ENCODE assay signal across 28 cellular contexts in the genomic region with DNA sequence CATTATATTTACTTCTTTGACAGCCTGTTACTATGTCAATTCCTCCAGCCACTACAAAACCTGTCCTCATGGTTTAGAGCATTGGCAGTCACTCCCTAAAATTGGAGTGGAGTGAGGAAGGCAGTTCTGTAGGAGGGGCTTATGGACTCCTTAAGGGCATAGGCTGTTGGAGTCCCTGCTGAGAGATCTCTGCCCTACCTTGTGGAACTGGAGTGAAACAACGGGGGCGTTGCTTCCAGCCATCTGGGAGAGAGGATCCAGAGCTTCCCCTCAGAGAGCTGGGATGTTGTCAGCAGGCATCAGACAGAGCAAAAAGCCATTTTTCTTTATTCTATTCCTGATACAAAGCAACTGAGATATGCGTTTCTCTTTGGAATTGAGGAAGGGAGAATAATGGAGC.
DNase-seq lines count a peak whose midpoint lies in the region; ATAC-seq and TF ChIP-seq lines count a peak whose summit lies in the region.
"Had no signal": no experiment of that assay in that cellular context is flagged by ENCODE, and none has a peak within 500 bp of the region (broad histone marks: within the 10 kb centered on the region; RNA-seq: fewer than 3 reads in every experiment).

No MANE protein-coding gene starts in this region.

- H3K4me1 ChIP-seq in SK-N-SH (ENCODE audit: control insufficient read depth in 1 of 2, insufficient read depth in 2 of 2, low read depth in 1 of 2, low read length in 1 of 2) (peaks cover 5% of the 10 kb centered on the region in 2 experiments; a peak in 3 of 4 replicates), OCI-LY1 (ENCODE audit: insufficient read depth, low read length, severe bottlenecking) (peaks cover 43% of the 10 kb centered on the region), endodermal cell (ENCODE audit: control insufficient read depth, insufficient read depth, low read length) (no peaks in the 10 kb centered on the region)
- H3K4me1 ChIP-seq: adrenal gland, suprapubic skin, upper lobe of right lung had no signal

- no peak for TF ChIP-seq CTCF in SK-N-SH (IDR thresholded peaks at IDR 0.05)
- TF ChIP-seq CTCF in OCI-LY1 (IDR thresholded peaks at IDR 0.05; ENCODE audit: low read length) = no peak
- no peak for TF ChIP-seq CTCF in endodermal cell (conservative IDR thresholded peaks at IDR 0.05)
- no peak for TF ChIP-seq CTCF in osteocyte (IDR thresholded peaks at IDR 0.05)

- whole genome bisulfite sequencing in SK-N-SH (ENCODE audit: low lambda C conversion rate) = 65% methylated on average over 3 of the region's 3 CpGs
- WGBS in endodermal cell (ENCODE audit: insufficient coverage in 1 of 2, insufficient read length in 1 of 2), 2 experiments = 70 to 72% methylated on average over 3 of the region's 3 CpGs

- H3K79me2 ChIP-seq in SK-N-SH (ENCODE audit: insufficient read depth) = peaks cover 16% of the 10 kb centered on the region
- no peaks in the 10 kb centered on the region for H3K79me2 ChIP-seq in OCI-LY1 (ENCODE audit: insufficient read depth, low read length)

- no peak overlapping the region for H2AFZ ChIP-seq in SK-N-SH (ENCODE audit: low read depth)
- peak overlapping the region; percentile 16; the same call in 1 of the 2 replicates for H2AFZ ChIP-seq in OCI-LY1 (ENCODE audit: low read length)
- H2AFZ ChIP-seq: PC-9 had no signal

- H3K27me3 Mint-ChIP-seq in endodermal cell (ENCODE audit: insufficient read depth) = no peaks in the 10 kb centered on the region
- H3K27me3 Mint-ChIP-seq in osteocyte (ENCODE audit: unreplicated experiment) = no peaks in the 10 kb centered on the region
- H3K27me3 Mint-ChIP-seq: activated CD8-positive, alpha-beta memory T cell treated with anti-CD3 and anti-CD28 coated beads, Interleukin-2, amount 10 ng/mL, durations not matched to agents 7 days and 5 days had no signal

- no peaks in the 10 kb centered on the region for H4K20me1 ChIP-seq in SK-N-SH (ENCODE audit: insufficient read depth)
- H4K20me1 ChIP-seq in OCI-LY1 (ENCODE audit: insufficient read depth, low read length) = no peaks in the 10 kb centered on the region
- H4K20me1 ChIP-seq: BLaER1 treated with 17β-estradiol and CSF1 and Interleukin-3, amounts not matched to agents 10 nM and 100 nM had no signal

- H3K9me2 ChIP-seq in SK-N-SH (no peaks in the 10 kb centered on the region), OCI-LY1 (ENCODE audit: low read depth, low read length) (no peaks in the 10 kb centered on the region)

- no peaks in the 10 kb centered on the region for H3K27me3 ChIP-seq in SK-N-SH (ENCODE audit: insufficient read depth)
- no peaks in the 10 kb centered on the region for H3K27me3 ChIP-seq in OCI-LY1 (ENCODE audit: insufficient read depth, low read length)
- no peaks in the 10 kb centered on the region for H3K27me3 ChIP-seq in endodermal cell (ENCODE audit: control insufficient read depth, insufficient read depth, low read length, poor library complexity, severe bottlenecking)
- H3K27me3 ChIP-seq: adrenal gland; BLaER1 treated with 17β-estradiol and CSF1 and Interleukin-3, amounts not matched to agents 10 nM and 100 nM; brain microvascular endothelial cell; heart left ventricle; suprapubic skin; upper lobe of right lung had no signal

- no peak for TF ChIP-seq RAD21 in SK-N-SH (IDR thresholded peaks at IDR 0.05; ENCODE audit: low read length)

- H3K36me3 Mint-ChIP-seq in endodermal cell (ENCODE audit: low read depth) = no peaks in the 10 kb centered on the region
- H3K36me3 Mint-ChIP-seq in osteocyte (ENCODE audit: unreplicated experiment) = no peaks in the 10 kb centered on the region
- H3K36me3 Mint-ChIP-seq: activated CD8-positive, alpha-beta memory T cell treated with anti-CD3 and anti-CD28 coated beads, Interleukin-2, amount 10 ng/mL, durations not matched to agents 7 days and 5 days had no signal

- CTCF ChIA-PET in SK-N-SH (lab: Yijun Ruan, JAX) = interaction anchor here (1.0 to 5.3 kb wide), 3 partner anchors 11 to 187 kb away, joined by 3 to 37 read pairs (median 6); no protein-coding TSS in a partner anchor

- no peak overlapping the region for H3K9ac ChIP-seq in SK-N-SH
- H3K9ac ChIP-seq in OCI-LY1 (ENCODE audit: low read length) = no peak overlapping the region
- no peak overlapping the region for H3K9ac ChIP-seq in endodermal cell (ENCODE audit: extremely low read depth, low read length, poor library complexity, severe bottlenecking)
- H3K9ac ChIP-seq: BLaER1 treated with 17β-estradiol and CSF1 and Interleukin-3, amounts not matched to agents 10 nM and 100 nM had no signal

- DNase-seq in SK-N-SH (no peak), endodermal cell (peak; percentile 59), osteocyte (ENCODE audit: extremely low spot score, unreplicated experiment) (no peak), HK-2 (ENCODE audit: unreplicated experiment) (no peak)
- DNase-seq: ACHN; activated CD8-positive, alpha-beta memory T cell treated with anti-CD3 and anti-CD28 coated beads, Interleukin-2, amount 10 ng/mL, durations not matched to agents 7 days and 5 days; activated naive CD4-positive, alpha-beta T cell; activated T-cell treated with anti-CD3 and anti-CD28 coated beads, Interleukin-2, amount 50 U/mL, for 48 hours; adrenal gland; brain microvascular endothelial cell; DMS79; effector memory CD4-positive, alpha-beta T cell; erythroblast; heart left ventricle; mesenchymal stem cell; NCI-H187; PC-9; stimulated activated naive CD4-positive, alpha-beta T cell; T-helper 9 cell; upper lobe of right lung had no signal

- H3K9me3 Mint-ChIP-seq in endodermal cell (no peaks in the 10 kb centered on the region), osteocyte (ENCODE audit: unreplicated experiment) (no peaks in the 10 kb centered on the region)

- no peak overlapping the region for H3K4me2 ChIP-seq in SK-N-SH
- no peak overlapping the region for H3K4me2 ChIP-seq in OCI-LY1 (ENCODE audit: low read length)
- H3K4me2 ChIP-seq: PC-9 had no signal

- H3K27ac ChIP-seq in SK-N-SH (ENCODE audit: low read depth in 2 of 2, low read length in 1 of 2) (peak overlapping the region in 1 of 2 experiments; percentile 12; a peak in 1 of 4 replicates), OCI-LY1 (ENCODE audit: low read depth, low read length, poor library complexity, severe bottlenecking) (no peak overlapping the region), endodermal cell (ENCODE audit: low read depth, low read length) (no peak overlapping the region)
- H3K27ac ChIP-seq: adrenal gland, brain microvascular endothelial cell, heart left ventricle, PC-9, suprapubic skin, upper lobe of right lung had no signal

- H3K4me3 ChIP-seq in SK-N-SH (ENCODE audit: low read depth in 2 of 2, low read length in 1 of 2) = no peak overlapping the region
- no peak overlapping the region for H3K4me3 ChIP-seq in OCI-LY1 (ENCODE audit: low read depth, low read length, poor library complexity, severe bottlenecking)
- H3K4me3 ChIP-seq in endodermal cell (ENCODE audit: low read length) = no peak overlapping the region
- H3K4me3 ChIP-seq: adrenal gland; BLaER1 treated with 17β-estradiol and CSF1 and Interleukin-3, amounts not matched to agents 10 nM and 100 nM; heart left ventricle; PC-9; suprapubic skin; upper lobe of right lung had no signal

- POLR2A ChIA-PET in SK-N-SH (lab: Yijun Ruan, JAX) = no interaction called here

- H3K9me3 ChIP-seq in SK-N-SH (no peaks in the 10 kb centered on the region), OCI-LY1 (ENCODE audit: low read length) (peaks cover 5% of the 10 kb centered on the region; the same call in 1 of the 2 replicates), endodermal cell (ENCODE audit: control insufficient read depth, low read length) (no peaks in the 10 kb centered on the region)
- H3K9me3 ChIP-seq: adrenal gland; BLaER1 treated with 17β-estradiol and CSF1 and Interleukin-3, amounts not matched to agents 10 nM and 100 nM; heart left ventricle; suprapubic skin; upper lobe of right lung had no signal

- H3K36me3 ChIP-seq in SK-N-SH (replicated peaks in 1 of 2; ENCODE audit: control insufficient read depth in 1 of 2, insufficient read depth in 2 of 2, low read length in 1 of 2) (peaks cover 0 to 4% of the 10 kb centered on the region in 2 experiments), OCI-LY1 (ENCODE audit: insufficient read depth, low read length) (no peaks in the 10 kb centered on the region; the same call in 1 of the 2 replicates), endodermal cell (ENCODE audit: control insufficient read depth, insufficient read depth, low read length) (no peaks in the 10 kb centered on the region)
- H3K36me3 ChIP-seq: adrenal gland; BLaER1 treated with 17β-estradiol and CSF1 and Interleukin-3, amounts not matched to agents 10 nM and 100 nM; brain microvascular endothelial cell; heart left ventricle; suprapubic skin; upper lobe of right lung had no signal

- H3K4me3 Mint-ChIP-seq in endodermal cell = no peak overlapping the region
- no peak overlapping the region for H3K4me3 Mint-ChIP-seq in osteocyte (ENCODE audit: unreplicated experiment)
- H3K4me3 Mint-ChIP-seq: activated CD8-positive, alpha-beta memory T cell treated with anti-CD3 and anti-CD28 coated beads, Interleukin-2, amount 10 ng/mL, durations not matched to agents 7 days and 5 days had no signal

- H3K4me1 Mint-ChIP-seq in endodermal cell = peaks cover 4% of the 10 kb centered on the region
- H3K4me1 Mint-ChIP-seq in osteocyte (ENCODE audit: unreplicated experiment) = peaks cover 28% of the 10 kb centered on the region
- H3K4me1 Mint-ChIP-seq: activated CD8-positive, alpha-beta memory T cell treated with anti-CD3 and anti-CD28 coated beads, Interleukin-2, amount 10 ng/mL, durations not matched to agents 7 days and 5 days had no signal

- peak; percentile 25; the same call in 1 of the 3 replicates for ATAC-seq in SK-N-SH treated with all-trans-retinoic acid at 6 μM for 48 hours
- no peak for ATAC-seq in GM19463 (IDR thresholded peaks at IDR 0.05; ENCODE audit: unreplicated experiment)
- no peak for ATAC-seq in HG03280 (IDR thresholded peaks at IDR 0.05; ENCODE audit: unreplicated experiment)
- ATAC-seq: activated CD8-positive, alpha-beta memory T cell treated with anti-CD3 and anti-CD28 coated beads, Interleukin-2, amount 10 ng/mL, durations not matched to agents 7 days and 5 days; heart left ventricle; left lobe of liver; Right ventricle myocardium inferior; upper lobe of right lung had no signal

- no peak overlapping the region for H3K27ac Mint-ChIP-seq in endodermal cell
- H3K27ac Mint-ChIP-seq in osteocyte (ENCODE audit: unreplicated experiment) = peak overlapping the region; percentile 53
- H3K27ac Mint-ChIP-seq: activated CD8-positive, alpha-beta memory T cell treated with anti-CD3 and anti-CD28 coated beads, Interleukin-2, amount 10 ng/mL, durations not matched to agents 7 days and 5 days had no signal

- H3F3A ChIP-seq in SK-N-SH (replicated peaks; ENCODE audit: insufficient read depth) (peaks cover 14% of the 10 kb centered on the region), OCI-LY1 (ENCODE audit: insufficient read depth, low read length) (no peaks in the 10 kb centered on the region)

- TF ChIP-seq EP300 in SK-N-SH (IDR thresholded peaks at IDR 0.05; ENCODE audit: borderline replicate concordance in 1 of 2, low read depth in 1 of 2, low read length in 1 of 2) = no peak

TF ChIP-seq in SK-N-SH treated with all-trans-retinoic acid at 6 μM for 48 hours, 23 proteins besides CTCF, POLR2A, EP300 and RAD21 (continues in another document):
- TF ChIP-seq ZC3H10 (CRISPR knock-in tag; IDR thresholded peaks at IDR 0.05) (no peak), BACH2 (CRISPR knock-in tag; IDR thresholded peaks at IDR 0.05; ENCODE audit: borderline replicate concordance) (no peak)

TF ChIP-seq in SK-N-SH, 30 proteins besides CTCF, POLR2A, EP300 and RAD21 (continues in another document):
- TF ChIP-seq FOXJ3 (CRISPR knock-in tag; IDR thresholded peaks at IDR 0.05) (no peak), ELF1 (IDR thresholded peaks at IDR 0.05) (no peak)
